19 cellular contexts compared by ENCODE assay signal in genomic region chr7:74032624-74033371, GRCh38. TPM values are rescaled to one million over a fixed set of nuclear protein-coding genes. Genes with fewer than 3 reads are reported as not detected.
A peak's percentile ranks its signal among the peaks of the same experiment; 100 is the strongest.
DNase-seq lines count a peak whose midpoint lies in the region; ATAC-seq and TF ChIP-seq lines count a peak whose summit lies in the region.
"Had no signal": no experiment of that assay in that cellular context is flagged by ENCODE, and none has a peak within 500 bp of the region (broad histone marks: within the 10 kb centered on the region; RNA-seq: fewer than 3 reads in every experiment).

No MANE protein-coding gene starts in this region.

- H3K4me3 ChIP-seq in Caco-2 (ENCODE audit: low read depth, low read length) (no peak overlapping the region), left lung (no peak overlapping the region), skin epidermis (no peak overlapping the region)
- H3K4me3 ChIP-seq: HAP-1, mucosa of descending colon, SJSA1 had no signal

- POLR2A ChIA-PET in Caco-2 (lab: Charles Lee), result interaction anchor here (0.6 kb wide), 1 partner anchor 487 kb away, joined by 6 read pairs; no protein-coding TSS in a partner anchor

- BruUV-seq in Caco-2 (replicated peaks; lab: Mats Ljungman, UMichigan), result no TSS peak

- ATAC-seq in left lung (no peak), GM18858 (IDR thresholded peaks at IDR 0.05; ENCODE audit: unreplicated experiment) (no peak)
- ATAC-seq: activated CD8-positive, alpha-beta T cell treated with anti-CD3 and anti-CD28 coated beads for 36 hours had no signal

- no peak for DNase-seq in Caco-2
- DNase-seq in chondrocyte (ENCODE audit: low spot score), result no peak
- no peak for DNase-seq in left lung
- no peak for DNase-seq in cerebellar cortex (ENCODE audit: low spot score)
- DNase-seq in NCI-H524 treated with DMSO at 0.1 percent for 48 hours (lab: John Stamatoyannopoulos, UW), result no peak
- no peak for DNase-seq in immature natural killer cell
- DNase-seq: activated CD8-positive, alpha-beta T cell treated with anti-CD3 and anti-CD28 coated beads for 36 hours; Calu3; foreskin melanocyte; NCI-H1105; stimulated activated CD4-positive, alpha-beta T cell treated with anti-CD3 and anti-CD28 coated beads, Interleukin-2, amount 100 ng/mL, for 24 hours; stimulated activated CD8-positive, alpha-beta memory T cell treated with anti-CD3 and anti-CD28 coated beads, Interleukin-4, amount 100 ng/mL, for 48 hours had no signal

- CTCF ChIA-PET in Caco-2 (lab: Charles Lee), result interaction anchor here (1.0 kb wide), 1 partner anchor 53 kb away, joined by 3 read pairs; no protein-coding TSS in a partner anchor

- H3K9me3 Mint-ChIP-seq in Caco-2 (ENCODE audit: unreplicated experiment) (no peaks in the 10 kb centered on the region), chondrocyte (ENCODE audit: low read depth) (no peaks in the 10 kb centered on the region), immature natural killer cell (no peaks in the 10 kb centered on the region)
- H3K9me3 Mint-ChIP-seq: activated CD8-positive, alpha-beta T cell treated with anti-CD3 and anti-CD28 coated beads for 36 hours; activated T-helper 2 cell treated with anti-CD3 and anti-CD28 coated beads, Interferon-gamma antibody, Interleukin-2, Interleukin-4, amounts not matched to agents 10 μg/mL and 5 μg/mL and 100 μg/mL, durations not matched to agents 14 hours and 24 hours and 36 hours; IgD-negative memory B cell had no signal

- no peaks in the 10 kb centered on the region for H3K36me3 Mint-ChIP-seq in Caco-2 (ENCODE audit: insufficient read depth, unreplicated experiment)
- H3K36me3 Mint-ChIP-seq in chondrocyte (ENCODE audit: low read depth), result peaks cover 59% of the 10 kb centered on the region
- no peaks in the 10 kb centered on the region for H3K36me3 Mint-ChIP-seq in immature natural killer cell
- H3K36me3 Mint-ChIP-seq: IgD-negative memory B cell had no signal

- no peaks in the 10 kb centered on the region for H3K27me3 ChIP-seq in Caco-2 (replicated peaks; ENCODE audit: control insufficient read depth, insufficient read depth, low read length)
- H3K27me3 ChIP-seq in left lung, result peaks cover 0 to 34% of the 10 kb centered on the region in 2 donors
- H3K27me3 ChIP-seq: SJSA1 had no signal

- intact Hi-C loops in Caco-2 (cut with micrococcal nuclease; ENCODE audit: unreplicated experiment), result no loop called here
- intact Hi-C loops in left lung (cut with DNase I), result no loop called here

- H3K27ac Mint-ChIP-seq in Caco-2 (ENCODE audit: unreplicated experiment) (peak overlapping the region; percentile 36), chondrocyte (ENCODE audit: unreplicated experiment) (peak overlapping the region; percentile 95), immature natural killer cell (no peak overlapping the region)
- H3K27ac Mint-ChIP-seq: activated CD8-positive, alpha-beta T cell treated with anti-CD3 and anti-CD28 coated beads for 36 hours; activated T-helper 2 cell treated with anti-CD3 and anti-CD28 coated beads, Interferon-gamma antibody, Interleukin-2, Interleukin-4, amounts not matched to agents 10 μg/mL and 5 μg/mL and 100 μg/mL, durations not matched to agents 14 hours and 24 hours and 36 hours; IgD-negative memory B cell had no signal

- H3K4me3 Mint-ChIP-seq in Caco-2 (ENCODE audit: unreplicated experiment), result no peak overlapping the region
- peak overlapping the region; percentile 84 for H3K4me3 Mint-ChIP-seq in chondrocyte (ENCODE audit: unreplicated experiment)
- H3K4me3 Mint-ChIP-seq in immature natural killer cell, result no peak overlapping the region
- H3K4me3 Mint-ChIP-seq: activated CD8-positive, alpha-beta T cell treated with anti-CD3 and anti-CD28 coated beads for 36 hours; IgD-negative memory B cell had no signal

- 0 out of 2 replicates have a peak, but pooled peaks cover 3% of the 10 kb centered on the region for H3K4me1 ChIP-seq in Caco-2
- peaks cover 15 to 25% of the 10 kb centered on the region in 2 donors for H3K4me1 ChIP-seq in left lung
- H3K4me1 ChIP-seq: HAP-1 had no signal

- H3K4me1 Mint-ChIP-seq in Caco-2 (ENCODE audit: low read depth, unreplicated experiment) (peaks cover 13% of the 10 kb centered on the region), chondrocyte (ENCODE audit: low read depth) (peaks cover 62% of the 10 kb centered on the region), immature natural killer cell (peaks cover 4 to 6% of the 10 kb centered on the region in 2 donors)

- no peaks in the 10 kb centered on the region for H3K36me3 ChIP-seq in Caco-2 (ENCODE audit: control insufficient read depth, insufficient read depth, low read length)
- H3K36me3 ChIP-seq in left lung, result no peaks in the 10 kb centered on the region
- H3K36me3 ChIP-seq: HAP-1, SJSA1 had no signal

- TF ChIP-seq CTCF in Caco-2 (IDR thresholded peaks at IDR 0.05; ENCODE audit: insufficient read depth in 1 of 2, low read depth in 1 of 2, low read length in 1 of 2, severe bottlenecking in 1 of 2, unreplicated experiment in 1 of 2) (no peak), chondrocyte (IDR thresholded peaks at IDR 0.05) (no peak), left lung (IDR thresholded peaks at IDR 0.05) (no peak)

- H3K27ac ChIP-seq in left lung, result peak overlapping the region; percentile 13 to 36
- peak overlapping the region in 14 of 21 experiments; percentile 3 to 76 (median 42) for H3K27ac ChIP-seq in skin epidermis
- H3K27ac ChIP-seq: SJSA1 had no signal

- no peaks in the 10 kb centered on the region for H3K9me3 ChIP-seq in Caco-2
- no peaks in the 10 kb centered on the region for H3K9me3 ChIP-seq in left lung
- H3K9me3 ChIP-seq: HAP-1, mucosa of descending colon, SJSA1 had no signal

- H3K27me3 Mint-ChIP-seq in Caco-2 (ENCODE audit: insufficient read depth, unreplicated experiment) (no peaks in the 10 kb centered on the region), chondrocyte (ENCODE audit: low read depth) (no peaks in the 10 kb centered on the region), immature natural killer cell (ENCODE audit: low read depth in 3 of 3) (peaks cover 8 to 10% (median 9%) of the 10 kb centered on the region in 3 donors)

RNA-seq across cellular contexts. Expression of gene ELN, which starts 4.8 kb away (rescaled TPM):
- total RNA-seq in Caco-2 (2022) (not detected in 2 replicates), chondrocyte (8,224 to 15,554 TPM (median 15,093 TPM) in 3 replicates), left lung (100 to 1,000 TPM; 202 to 673 TPM)
- polyA plus RNA-seq in immature natural killer cell, result not detected
- total RNA-seq: activated CD8-positive, alpha-beta T cell treated with anti-CD3 and anti-CD28 coated beads for 36 hours; activated T-helper 2 cell treated with anti-CD3 and anti-CD28 coated beads, Interferon-gamma antibody, Interleukin-2, Interleukin-4, amounts not matched to agents 10 μg/mL and 5 μg/mL and 100 μg/mL, durations not matched to agents 14 hours and 24 hours and 36 hours; SJSA1 had no signal
- polyA plus RNA-seq: IgD-negative memory B cell had no signal

RNA-seq across cellular contexts. Expression of gene LIMK1, which starts 50.8 kb away (rescaled TPM):
- total RNA-seq in Caco-2 (2022) (30.6 and 31.4 TPM in 2 replicates), chondrocyte (39.1 to 46.5 TPM (median 41.5 TPM) in 3 replicates), left lung (10 to 100 TPM; 40.8 to 47.2 TPM)
- polyA plus RNA-seq in immature natural killer cell, result 10 to 100 TPM in 2 of 3 donors, 1 to 10 TPM in 1; 8.2 to 38.1 (median 18.8) TPM

Comparison
In these comparisons a context has a peak if more than half of its experiments do, and no peak if none do; other contexts are left out.
1. H3K27ac Mint-ChIP-seq: peak in Caco-2 (single experiment) and chondrocyte (single experiment); none in immature natural killer cell (0 of 6).
2. RNA of gene ELN, which starts 4.8 kb away (total RNA-seq): 8,224 to 15,554 TPM in chondrocyte and 202 to 673 TPM in left lung; not detected in Caco-2; every median in the first group is over 100 times any median in the second.